17 cellular contexts compared by ENCODE assay signal in the genomic region with DNA sequence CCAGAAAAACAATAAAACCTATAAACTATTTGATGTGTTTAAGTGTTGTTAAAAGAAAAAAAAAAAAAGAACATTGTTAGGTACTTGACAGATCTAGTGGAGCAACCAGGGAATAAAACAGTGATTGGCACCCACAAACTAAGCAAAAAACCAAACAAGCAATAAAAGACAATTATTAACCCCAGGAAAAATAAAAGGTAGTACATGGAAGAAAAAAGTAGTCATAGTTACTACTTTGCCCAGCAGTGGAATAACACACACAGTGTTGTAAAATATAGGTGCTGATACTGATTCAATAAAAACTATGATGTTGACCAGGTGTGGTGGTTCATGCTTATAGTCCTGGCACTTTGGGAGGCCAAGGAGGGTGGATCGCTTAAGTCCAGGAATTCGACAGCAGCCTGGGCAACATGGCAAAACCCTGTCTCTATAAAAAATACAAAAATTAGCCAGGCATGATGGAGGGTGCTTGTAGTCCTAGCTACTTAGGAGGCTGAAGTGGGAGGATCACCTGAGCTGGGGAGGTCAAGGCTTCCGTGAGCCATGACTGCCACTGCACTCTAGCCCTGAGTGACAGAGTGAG. TPM values are rescaled to one million over a fixed set of nuclear protein-coding genes. Genes with fewer than 3 reads are reported as not detected.
DNase-seq lines count a peak whose midpoint lies in the region; ATAC-seq and TF ChIP-seq lines count a peak whose summit lies in the region.
"Had no signal": no experiment of that assay in that cellular context is flagged by ENCODE, and none has a peak within 500 bp of the region (broad histone marks: within the 10 kb centered on the region; RNA-seq: fewer than 3 reads in every experiment).

No MANE protein-coding gene starts in this region.

- TF ChIP-seq CTCF in MCF 10A (IDR thresholded peaks at IDR 0.05; ENCODE audit: unreplicated experiment) (no peak), mammary epithelial cell (conservative IDR thresholded peaks at IDR 0.05 in 1 of 2, IDR thresholded peaks at IDR 0.05 in 1 of 2; ENCODE audit: extremely low read depth in 1 of 2, insufficient read depth in 1 of 2, low read depth in 1 of 2, low read length in 2 of 2) (no peak), endodermal cell (conservative IDR thresholded peaks at IDR 0.05) (no peak), progenitor cell of endocrine pancreas (IDR thresholded peaks at IDR 0.05; ENCODE audit: unreplicated experiment) (no peak), foreskin keratinocyte (conservative IDR thresholded peaks at IDR 0.05) (no peak)

- no peaks in the 10 kb centered on the region for H3K27me3 ChIP-seq in mammary epithelial cell (ENCODE audit: insufficient read depth, low read length)
- H3K27me3 ChIP-seq in endodermal cell (ENCODE audit: control insufficient read depth, insufficient read depth, low read length, poor library complexity, severe bottlenecking) = no peaks in the 10 kb centered on the region
- H3K27me3 ChIP-seq in foreskin keratinocyte = no peaks in the 10 kb centered on the region
- H3K27me3 ChIP-seq: Peyer's patch had no signal

- ATAC-seq in foreskin keratinocyte = no peak

- in situ Hi-C loops in mammary epithelial cell (cut with MboI; ENCODE audit: low sequenced_read_pairs in 2 of 2) = no loop called here

- no peaks in the 10 kb centered on the region for H3K9me3 Mint-ChIP-seq in MCF 10A (ENCODE audit: unreplicated experiment)
- no peaks in the 10 kb centered on the region for H3K9me3 Mint-ChIP-seq in endodermal cell
- no peaks in the 10 kb centered on the region for H3K9me3 Mint-ChIP-seq in progenitor cell of endocrine pancreas (ENCODE audit: low read depth)
- H3K9me3 Mint-ChIP-seq: IgD-negative memory B cell had no signal

- H3K4me1 ChIP-seq in mammary epithelial cell (ENCODE audit: insufficient read depth, low read length) (no peaks in the 10 kb centered on the region), endodermal cell (ENCODE audit: control insufficient read depth, insufficient read depth, low read length) (no peaks in the 10 kb centered on the region), foreskin keratinocyte (no peaks in the 10 kb centered on the region)

- H3K27me3 Mint-ChIP-seq in MCF 10A (ENCODE audit: insufficient read depth, unreplicated experiment) = no peaks in the 10 kb centered on the region
- no peaks in the 10 kb centered on the region for H3K27me3 Mint-ChIP-seq in endodermal cell (ENCODE audit: insufficient read depth)
- no peaks in the 10 kb centered on the region for H3K27me3 Mint-ChIP-seq in progenitor cell of endocrine pancreas
- H3K27me3 Mint-ChIP-seq: B cell, IgD-negative memory B cell had no signal

- H3K9me3 ChIP-seq in mammary epithelial cell (replicated peaks; ENCODE audit: insufficient read depth, low read length) = no peaks in the 10 kb centered on the region
- H3K9me3 ChIP-seq in endodermal cell (ENCODE audit: control insufficient read depth, low read length) = no peaks in the 10 kb centered on the region
- H3K9me3 ChIP-seq: Peyer's patch had no signal

- DNase-seq in MCF 10A (ENCODE audit: unreplicated experiment) (no peak), mammary epithelial cell (no peak), endodermal cell (peak; percentile 5), progenitor cell of endocrine pancreas (ENCODE audit: low spot score, unreplicated experiment) (no peak), NCI-H748 treated with DMSO at 0.1 percent for 48 hours (lab: John Stamatoyannopoulos, UW) (no peak), ureter (ENCODE audit: low spot score) (no peak), putamen (ENCODE audit: low spot score) (no peak), foreskin keratinocyte (no peak)
- DNase-seq: 8988T; H7; Kasumi-1; NCI-H1092 treated with DMSO at 0.1 percent for 48 hours; NCI-H2081 treated with DMSO at 0.1 percent for 48 hours; NK-92 treated with Interleukin-12 subunit alpha and Interleukin-12 subunit beta, amount 100 ng/mL, for 24 hours had no signal

- H3K27ac Mint-ChIP-seq in MCF 10A (ENCODE audit: low read depth, unreplicated experiment) = peak overlapping the region; percentile 19
- no peak overlapping the region for H3K27ac Mint-ChIP-seq in endodermal cell
- peak overlapping the region; percentile 46 for H3K27ac Mint-ChIP-seq in progenitor cell of endocrine pancreas
- H3K27ac Mint-ChIP-seq: B cell, IgD-negative memory B cell had no signal

- dilution Hi-C loops in mammary epithelial cell (cut with HindIII; ENCODE audit: low sequenced_read_pairs) = no loop called here

- no peak overlapping the region for H2AFZ ChIP-seq in mammary epithelial cell (ENCODE audit: low read depth, low read length)

- H3K9ac ChIP-seq in mammary epithelial cell (ENCODE audit: insufficient read depth, low read length) (no peak overlapping the region), endodermal cell (ENCODE audit: extremely low read depth, low read length, poor library complexity, severe bottlenecking) (no peak overlapping the region)

- CTCF ChIA-PET in MCF 10A (lab: Yijun Ruan, JAX) (interaction anchor here (0.6 kb wide), 1 partner anchor 55 kb away, joined by 3 read pairs; no protein-coding TSS in a partner anchor), mammary epithelial cell (lab: Charles Lee; ENCODE audit: low non-redundant PET) (no interaction called here)

- H4K20me1 ChIP-seq in mammary epithelial cell (ENCODE audit: insufficient read depth, low read length) = no peaks in the 10 kb centered on the region

- H3K36me3 Mint-ChIP-seq in MCF 10A (ENCODE audit: insufficient read depth, unreplicated experiment) = peaks cover 42% of the 10 kb centered on the region
- peaks cover 66% of the 10 kb centered on the region for H3K36me3 Mint-ChIP-seq in endodermal cell (ENCODE audit: low read depth)
- peaks cover 25% of the 10 kb centered on the region for H3K36me3 Mint-ChIP-seq in progenitor cell of endocrine pancreas (ENCODE audit: insufficient read depth)

- intact Hi-C loops in MCF 10A (cut with micrococcal nuclease) (no loop called here), mammary epithelial cell (cut with micrococcal nuclease) (no loop called here)

- BruUV-seq in MCF 10A (replicated peaks; lab: Mats Ljungman, UMichigan) (no TSS peak), mammary epithelial cell (replicated peaks; lab: Mats Ljungman, UMichigan) (no TSS peak)

- WGBS in mammary epithelial cell (ENCODE audit: low coverage, missing lambda C conversion rate) = 91% methylated on average over 3 of the region's 3 CpGs
- 95 to 100% methylated on average over 3 of the region's 3 CpGs for WGBS in endodermal cell (ENCODE audit: insufficient coverage in 1 of 2, insufficient read length in 1 of 2), 2 experiments

- H3K79me2 ChIP-seq in mammary epithelial cell (ENCODE audit: insufficient read depth, low read length) = no peaks in the 10 kb centered on the region

- no peak overlapping the region for H3K4me3 ChIP-seq in mammary epithelial cell (replicated peaks in 1 of 3; ENCODE audit: insufficient read depth in 1 of 3, low read depth in 2 of 3, low read length in 3 of 3)
- no peak overlapping the region for H3K4me3 ChIP-seq in endodermal cell (ENCODE audit: low read length)
- H3K4me3 ChIP-seq: Peyer's patch had no signal

- H3K36me3 ChIP-seq in mammary epithelial cell (ENCODE audit: insufficient read depth, low read length) = no peaks in the 10 kb centered on the region
- peaks cover 28% of the 10 kb centered on the region for H3K36me3 ChIP-seq in endodermal cell (ENCODE audit: control insufficient read depth, insufficient read depth, low read length)
- H3K36me3 ChIP-seq: Peyer's patch had no signal

- POLR2A ChIA-PET in MCF 10A (lab: Yijun Ruan, JAX) = interaction anchor here (1.3 to 1.4 kb wide), 2 partner anchors 11 to 76 kb away, joined by 3 to 6 read pairs; no protein-coding TSS in a partner anchor

- H3K27ac ChIP-seq in mammary epithelial cell (ENCODE audit: insufficient read depth, low read depth, low read length) (no peak overlapping the region), endodermal cell (ENCODE audit: low read depth, low read length) (no peak overlapping the region), foreskin keratinocyte (no peak overlapping the region)

- H3K4me2 ChIP-seq in mammary epithelial cell (ENCODE audit: insufficient read depth, low read depth, low read length) = no peak overlapping the region

- no peak overlapping the region for H3K4me3 Mint-ChIP-seq in MCF 10A (ENCODE audit: unreplicated experiment)
- H3K4me3 Mint-ChIP-seq in endodermal cell = no peak overlapping the region
- H3K4me3 Mint-ChIP-seq in progenitor cell of endocrine pancreas (ENCODE audit: low read depth) = no peak overlapping the region
- H3K4me3 Mint-ChIP-seq: B cell, IgD-negative memory B cell had no signal

- H3K4me1 Mint-ChIP-seq in MCF 10A (ENCODE audit: insufficient read depth, unreplicated experiment) (peaks cover 2% of the 10 kb centered on the region), endodermal cell (no peaks in the 10 kb centered on the region), progenitor cell of endocrine pancreas (ENCODE audit: low read depth) (peaks cover 5% of the 10 kb centered on the region)
- H3K4me1 Mint-ChIP-seq: B cell had no signal

RNA-seq across cellular contexts. Expression of gene PIGU, which starts 43.9 kb away (rescaled TPM):
- total RNA-seq in MCF 10A (2022) (14.2 and 14.5 TPM in 2 replicates), mammary epithelial cell (10 to 100 TPM; 10.5 to 15.2 TPM), endodermal cell (10 to 100 TPM; 35.8 to 41.2 TPM), progenitor cell of endocrine pancreas (44.3 and 45.8 TPM in 2 replicates), ureter (33.5 TPM), foreskin keratinocyte (24.3 and 25.9 TPM in 2 replicates)
- polyA plus RNA-seq in mammary epithelial cell (37.6 TPM), foreskin keratinocyte (28.1 and 30.7 TPM in 2 replicates)
- polyA minus RNA-seq in mammary epithelial cell = 29.6 TPM
- 63.0 TPM for polyA plus RNA-seq in endodermal cell (2013, experiment 1 of 2)
- polyA plus RNA-seq in endodermal cell (2013, experiment 2 of 2) = 54.4 TPM
